ENCODE assay signal across 8 cellular contexts in genomic region chr5:17343675-17344074, GRCh38.
DNase-seq lines count a peak whose midpoint lies in the region; ATAC-seq and TF ChIP-seq lines count a peak whose summit lies in the region.

No MANE protein-coding gene starts in this region.

- peak; percentile 62 for DNase-seq in AG04449 (ENCODE audit: low read depth, low spot score)
- DNase-seq in astrocyte of the cerebellum (ENCODE audit: low read depth), result peak; percentile 73
- DNase-seq in smooth muscle cell of the brain vasculature (ENCODE audit: low read depth, low spot score), result peak; percentile 83
- DNase-seq in cortex of kidney (lab: John Stamatoyannopoulos, UW), result no peak
- no peak for DNase-seq in OCI-M2 (lab: John Stamatoyannopoulos, UW; ENCODE audit: unreplicated experiment)
- no peak for DNase-seq in cerebellar cortex (ENCODE audit: low spot score)

- CTCF ChIA-PET in AG04449 (lab: Yijun Ruan, JAX), result no interaction called here

- in situ Hi-C loops in astrocyte of the cerebellum (cut with HindIII; ENCODE audit: low sequenced_read_pairs), result no loop called here

- H3K4me3 ChIP-seq in AG04449 (ENCODE audit: low read depth, low read length), result no peak overlapping the region
- H3K4me3 ChIP-seq in astrocyte of the cerebellum (ENCODE audit: low read depth, low read length), result no peak overlapping the region

- no peak for TF ChIP-seq CTCF in AG04449 (IDR thresholded peaks at IDR 0.05; ENCODE audit: insufficient read depth, low read length, missing control alignments)
- TF ChIP-seq CTCF in astrocyte of the cerebellum (IDR thresholded peaks at IDR 0.05; ENCODE audit: low read depth, low read length, missing control alignments), result no peak

- ATAC-seq in GM19395 (IDR thresholded peaks at IDR 0.05; ENCODE audit: unreplicated experiment), result peak; percentile 94
- ATAC-seq in HG03378 (IDR thresholded peaks at IDR 0.05; ENCODE audit: unreplicated experiment), result peak; percentile 97

- POLR2A ChIA-PET in AG04449 (lab: Yijun Ruan, JAX), result no interaction called here

Comparison
In these comparisons a context has a peak if more than half of its experiments do, and no peak if none do; other contexts are left out.
1. DNase-seq: peak in AG04449 (single experiment), astrocyte of the cerebellum (single experiment) and smooth muscle cell of the brain vasculature (single experiment); none in cortex of kidney (single experiment), OCI-M2 (single experiment) and cerebellar cortex (single experiment).